In genomic region chr3:72665701-72666443, GRCh38 we compare ENCODE assay signal across 2 cellular contexts.
TF ChIP-seq lines count a peak whose summit lies in the region.

No MANE protein-coding gene starts in this region.

TF ChIP-seq in GM23338, 12 proteins besides CTCF, POLR2A, EP300 and RAD21 (continued from another document):
- TF ChIP-seq ZNF462 (CRISPR knock-in tag; IDR thresholded peaks at IDR 0.05) (no peak), ZNF331 (CRISPR knock-in tag; IDR thresholded peaks at IDR 0.05; ENCODE audit: low read depth) (no peak), STAT1 (IDR thresholded peaks at IDR 0.05; ENCODE audit: unreplicated experiment) (no peak), EZH2phosphoT487 (IDR thresholded peaks at IDR 0.05; ENCODE audit: unreplicated experiment) (no peak), JUNB (IDR thresholded peaks at IDR 0.05; ENCODE audit: unreplicated experiment) (no peak), NANOG (IDR thresholded peaks at IDR 0.05; ENCODE audit: borderline replicate concordance) (no peak), ETS1 (IDR thresholded peaks at IDR 0.05) (no peak), ZNF114 (CRISPR knock-in tag; IDR thresholded peaks at IDR 0.05) (no peak), REST (IDR thresholded peaks at IDR 0.05; ENCODE audit: unreplicated experiment) (no peak)

TF ChIP-seq in K562, 482 proteins besides CTCF, POLR2A, EP300 and RAD21 (continued from another document and continues in another):
- no peak for TF ChIP-seq ZNF740 (CRISPR knock-in tag; IDR thresholded peaks at IDR 0.05)
- no peak for TF ChIP-seq ZNF740 (tag; IDR thresholded peaks at IDR 0.05)
- TF ChIP-seq ATF1 (CRISPR knock-in tag; IDR thresholded peaks at IDR 0.05), result no peak
- no peak for TF ChIP-seq ATF1 (tag; IDR thresholded peaks at IDR 0.05)
- 0 out of 2 replicates have a peak, but pooled peaks have one; percentile 13 for TF ChIP-seq TEAD4 (IDR thresholded peaks at IDR 0.05; ENCODE audit: low read length)
- TF ChIP-seq TEAD4 (CRISPR knock-in tag; IDR thresholded peaks at IDR 0.05; ENCODE audit: borderline replicate concordance), result no peak
- TF ChIP-seq ZNF644 (tag; IDR thresholded peaks at IDR 0.05; ENCODE audit: low read depth), result no peak
- no peak for TF ChIP-seq PBX2 (CRISPR knock-in tag; IDR thresholded peaks at IDR 0.05; ENCODE audit: low read depth)
- TF ChIP-seq PBX2 (tag; conservative IDR thresholded peaks at IDR 0.05; ENCODE audit: low read depth), result 0 out of 2 replicates have a peak, but pooled peaks have one; percentile 22
- no peak for TF ChIP-seq PPARD (CRISPR knock-in tag; IDR thresholded peaks at IDR 0.05)
- no peak for TF ChIP-seq ADNP (tag; IDR thresholded peaks at IDR 0.05)
- TF ChIP-seq CSDE1 (IDR thresholded peaks at IDR 0.05), result no peak
- no peak for TF ChIP-seq NR3C1 (CRISPR knock-in tag; IDR thresholded peaks at IDR 0.05)
- no peak for TF ChIP-seq RREB1 (CRISPR knock-in tag; IDR thresholded peaks at IDR 0.05)
- TF ChIP-seq RNF2 (IDR thresholded peaks at IDR 0.05), result no peak
- TF ChIP-seq TAL1 (IDR thresholded peaks at IDR 0.05), result peak; percentile 45; the same call in 1 of the 2 replicates
- TF ChIP-seq ZNF23 (CRISPR knock-in tag; IDR thresholded peaks at IDR 0.05), result no peak
- no peak for TF ChIP-seq PHF8 (IDR thresholded peaks at IDR 0.05; ENCODE audit: borderline replicate concordance, low read length)
- no peak for TF ChIP-seq MTA3 (IDR thresholded peaks at IDR 0.05; ENCODE audit: borderline replicate concordance)
- no peak for TF ChIP-seq SRSF3 (IDR thresholded peaks at IDR 0.05; ENCODE audit: insufficient read depth, low read length)
- no peak for TF ChIP-seq PHB (CRISPR knock-in tag; IDR thresholded peaks at IDR 0.05)
- no peak for TF ChIP-seq ZKSCAN1 (IDR thresholded peaks at IDR 0.05; ENCODE audit: low read depth, low read length)
- no peak for TF ChIP-seq MBD2 (IDR thresholded peaks at IDR 0.05; ENCODE audit: borderline replicate concordance, low read depth)
- TF ChIP-seq KLF16 (IDR thresholded peaks at IDR 0.05), result no peak
- no peak for TF ChIP-seq MIER1 (IDR thresholded peaks at IDR 0.05; ENCODE audit: low read depth)
- TF ChIP-seq MCM7 (IDR thresholded peaks at IDR 0.05), result no peak
- TF ChIP-seq RAD51 (IDR thresholded peaks at IDR 0.05; ENCODE audit: borderline replicate concordance, low read depth), result no peak
- TF ChIP-seq YY1 (IDR thresholded peaks at IDR 0.05; ENCODE audit: borderline replicate concordance in 1 of 3, control insufficient read depth in 1 of 3, extremely low read depth in 1 of 3, insufficient read depth in 3 of 3, insufficient read length in 1 of 3, insufficient replicate concordance in 2 of 3, low read depth in 1 of 3, low read length in 2 of 3), result no peak
- no peak for TF ChIP-seq NRF1 (conservative IDR thresholded peaks at IDR 0.05 in 1 of 2, IDR thresholded peaks at IDR 0.05 in 1 of 2)
- TF ChIP-seq ZNF354B (CRISPR knock-in tag; IDR thresholded peaks at IDR 0.05), result no peak
- TF ChIP-seq ZFP1 (CRISPR knock-in tag; IDR thresholded peaks at IDR 0.05), result no peak
- no peak for TF ChIP-seq OTX1 (CRISPR knock-in tag; IDR thresholded peaks at IDR 0.05)
- TF ChIP-seq ARID1B (IDR thresholded peaks at IDR 0.05), result 0 out of 2 replicates have a peak, but pooled peaks have one; percentile 30
- TF ChIP-seq XRCC5 (IDR thresholded peaks at IDR 0.05; ENCODE audit: low read depth, low read length), result no peak
- no peak for TF ChIP-seq ESRRA (IDR thresholded peaks at IDR 0.05; ENCODE audit: borderline replicate concordance, low read depth)
- TF ChIP-seq BMI1 (IDR thresholded peaks at IDR 0.05; ENCODE audit: low read length), result no peak
- no peak for TF ChIP-seq MTA2 (IDR thresholded peaks at IDR 0.05; ENCODE audit: low read depth)
- no peak for TF ChIP-seq RB1 (IDR thresholded peaks at IDR 0.05; ENCODE audit: low read depth)
- TF ChIP-seq HINFP (tag; conservative IDR thresholded peaks at IDR 0.05; ENCODE audit: low read depth), result no peak
- no peak for TF ChIP-seq ZNF639 (CRISPR knock-in tag; conservative IDR thresholded peaks at IDR 0.05 in 1 of 2, IDR thresholded peaks at IDR 0.05 in 1 of 2)
- TF ChIP-seq ZBTB40 (IDR thresholded peaks at IDR 0.05), result 0 out of 2 replicates have a peak, but pooled peaks have one; percentile 37
- no peak for TF ChIP-seq ZBTB40 (CRISPR knock-in tag; IDR thresholded peaks at IDR 0.05)
